Comparison of ENCODE assay signal across 17 cellular contexts in genomic region chrX:44507292-44507691, GRCh38.
DNase-seq lines count a peak whose midpoint lies in the region; ATAC-seq lines count a peak whose summit lies in the region.
"Had no signal": no experiment of that assay in that cellular context is flagged by ENCODE, and none has a peak within 500 bp of the region (broad histone marks: within the 10 kb centered on the region; RNA-seq: fewer than 3 reads in every experiment).

No MANE protein-coding gene starts in this region.

- ATAC-seq in GM19351 (IDR thresholded peaks at IDR 0.05; ENCODE audit: unreplicated experiment) (peak; percentile 69), HG03039 (IDR thresholded peaks at IDR 0.05; ENCODE audit: unreplicated experiment) (no peak)
- ATAC-seq: heart right ventricle, left colon had no signal

- DNase-seq in activated T-cell treated with anti-CD3 and anti-CD28 coated beads, Interleukin-2, amount 50 U/mL, for 48 hours = peak; percentile 23
- DNase-seq in activated T-cell treated with anti-CD3 and anti-CD28 coated beads for 4 hours = no peak
- peak; percentile 17 for DNase-seq in OCI-M1 (lab: John Stamatoyannopoulos, UW)
- peak; percentile 14 for DNase-seq in stimulated activated CD4-positive, alpha-beta T cell treated with anti-CD3 and anti-CD28 coated beads, Interleukin-4, amount 100 ng/mL, for 24 hours
- no peak for DNase-seq in iPS-NIHi7 (ENCODE audit: extremely low spot score)
- no peak for DNase-seq in MV-4-11 (lab: John Stamatoyannopoulos, UW)
- DNase-seq: activated B cell treated with CpG ODN at 0.5 μM for 24 hours; activated CD8-positive, alpha-beta memory T cell treated with anti-CD3 and anti-CD28 coated beads, Interleukin-2, amount 50 U/mL, for 4 hours; Calu3; cerebellar nuclear complex; heart right ventricle; left colon; NCI-H1694 treated with DMSO at 0.1 percent for 48 hours; NCI-H748 treated with DMSO at 0.1 percent for 48 hours; T-helper 9 cell had no signal

Comparison
In these comparisons a context has a peak if more than half of its experiments do, and no peak if none do; other contexts are left out.
1. DNase-seq: peak in activated T-cell treated with anti-CD3 and anti-CD28 coated beads, Interleukin-2, amount 50 U/mL, for 48 hours (2 of 2), OCI-M1 (single experiment) and stimulated activated CD4-positive, alpha-beta T cell treated with anti-CD3 and anti-CD28 coated beads, Interleukin-4, amount 100 ng/mL, for 24 hours (single experiment); none in activated T-cell treated with anti-CD3 and anti-CD28 coated beads for 4 hours (single experiment), iPS-NIHi7 (single experiment) and MV-4-11 (single experiment).